ENCODE assay signal across 15 cellular contexts in genomic region chr9:134597957-134598883, GRCh38. TPM values are rescaled to one million over a fixed set of nuclear protein-coding genes. Genes with fewer than 3 reads are reported as not detected.
A peak's percentile ranks its signal among the peaks of the same experiment; 100 is the strongest.
DNase-seq lines count a peak whose midpoint lies in the region; ATAC-seq and TF ChIP-seq lines count a peak whose summit lies in the region.
"Had no signal": no experiment of that assay in that cellular context is flagged by ENCODE, and none has a peak within 500 bp of the region (broad histone marks: within the 10 kb centered on the region; RNA-seq: fewer than 3 reads in every experiment).

No MANE protein-coding gene starts in this region.

- H4K20me1 ChIP-seq in smooth muscle cell (ENCODE audit: low read depth), result no peaks in the 10 kb centered on the region

- no peak overlapping the region for H3K4me3 Mint-ChIP-seq in activated CD8-positive, alpha-beta memory T cell treated with anti-CD3 and anti-CD28 coated beads, Interleukin-2, amount 10 ng/mL, durations not matched to agents 7 days and 5 days
- H3K4me3 Mint-ChIP-seq: activated naive CD8-positive, alpha-beta T cell treated with anti-CD3 and anti-CD28 coated beads, Interleukin-2, amount 50 U/mL, for 24 hours; HFFc6 had no signal

- 44% methylated on average over 27 of the region's 27 CpGs for WGBS in smooth muscle cell (ENCODE audit: low lambda C conversion rate)

- CTCF ChIA-PET in activated CD8-positive, alpha-beta memory T cell treated with anti-CD3 and anti-CD28 coated beads, Interleukin-2, amount 10 ng/mL, durations not matched to agents 7 days and 5 days (lab: Charles Lee), result no interaction called here

- peak overlapping the region; percentile 5 for H3K4me2 ChIP-seq in smooth muscle cell

- no peaks in the 10 kb centered on the region for H3K36me3 Mint-ChIP-seq in activated CD8-positive, alpha-beta memory T cell treated with anti-CD3 and anti-CD28 coated beads, Interleukin-2, amount 10 ng/mL, durations not matched to agents 7 days and 5 days

- ATAC-seq in activated CD8-positive, alpha-beta memory T cell treated with anti-CD3 and anti-CD28 coated beads, Interleukin-2, amount 10 ng/mL, durations not matched to agents 7 days and 5 days, result no peak
- ATAC-seq in left lobe of liver, result peak; percentile 40
- ATAC-seq: activated naive CD8-positive, alpha-beta T cell treated with anti-CD3 and anti-CD28 coated beads, Interleukin-2, amount 50 U/mL, for 24 hours had no signal

- peaks cover 33% of the 10 kb centered on the region for H3K79me2 ChIP-seq in smooth muscle cell (ENCODE audit: low read depth)

- H3K27ac ChIP-seq in coronary artery, result peak overlapping the region in 1 of 2 donors; percentile 35
- H3K27ac ChIP-seq in smooth muscle cell (ENCODE audit: low read depth), result peak overlapping the region; percentile 100
- H3K27ac ChIP-seq: uterus had no signal

- no peaks in the 10 kb centered on the region for H3K27me3 ChIP-seq in smooth muscle cell (ENCODE audit: low read depth)
- H3K27me3 ChIP-seq: uterus had no signal

- H2AFZ ChIP-seq in smooth muscle cell (ENCODE audit: low read depth), result no peak overlapping the region

- H3K4me1 Mint-ChIP-seq in activated CD8-positive, alpha-beta memory T cell treated with anti-CD3 and anti-CD28 coated beads, Interleukin-2, amount 10 ng/mL, durations not matched to agents 7 days and 5 days, result no peaks in the 10 kb centered on the region
- H3K4me1 Mint-ChIP-seq: activated naive CD8-positive, alpha-beta T cell treated with anti-CD3 and anti-CD28 coated beads, Interleukin-2, amount 50 U/mL, for 24 hours had no signal

- H3K9ac ChIP-seq in smooth muscle cell (ENCODE audit: low read depth), result peak overlapping the region; percentile 95

- TF ChIP-seq CTCF in coronary artery (IDR thresholded peaks at IDR 0.05), result no peak
- no peak for TF ChIP-seq CTCF in smooth muscle cell (IDR thresholded peaks at IDR 0.05; ENCODE audit: borderline replicate concordance, insufficient read depth, poor library complexity, severe bottlenecking)

- no peaks in the 10 kb centered on the region for H3K9me3 Mint-ChIP-seq in activated CD8-positive, alpha-beta memory T cell treated with anti-CD3 and anti-CD28 coated beads, Interleukin-2, amount 10 ng/mL, durations not matched to agents 7 days and 5 days (ENCODE audit: low read depth)
- H3K9me3 Mint-ChIP-seq: activated naive CD8-positive, alpha-beta T cell treated with anti-CD3 and anti-CD28 coated beads, Interleukin-2, amount 50 U/mL, for 24 hours; HFFc6 had no signal

- H3K4me3 ChIP-seq in coronary artery (no peak overlapping the region), smooth muscle cell (no peak overlapping the region)
- H3K4me3 ChIP-seq: uterus had no signal

- no peaks in the 10 kb centered on the region for H3K36me3 ChIP-seq in smooth muscle cell (ENCODE audit: low read depth)
- H3K36me3 ChIP-seq: uterus had no signal

- no peaks in the 10 kb centered on the region for H3K27me3 Mint-ChIP-seq in activated CD8-positive, alpha-beta memory T cell treated with anti-CD3 and anti-CD28 coated beads, Interleukin-2, amount 10 ng/mL, durations not matched to agents 7 days and 5 days
- H3K27me3 Mint-ChIP-seq: activated naive CD8-positive, alpha-beta T cell treated with anti-CD3 and anti-CD28 coated beads, Interleukin-2, amount 50 U/mL, for 24 hours had no signal

- H3F3A ChIP-seq in smooth muscle cell (ENCODE audit: low read depth), result peaks cover 40% of the 10 kb centered on the region

- no peaks in the 10 kb centered on the region for H3K9me3 ChIP-seq in smooth muscle cell (replicated peaks; ENCODE audit: low read depth)
- H3K9me3 ChIP-seq: uterus had no signal

- no peak overlapping the region for H3K27ac Mint-ChIP-seq in activated CD8-positive, alpha-beta memory T cell treated with anti-CD3 and anti-CD28 coated beads, Interleukin-2, amount 10 ng/mL, durations not matched to agents 7 days and 5 days
- H3K27ac Mint-ChIP-seq: activated naive CD8-positive, alpha-beta T cell treated with anti-CD3 and anti-CD28 coated beads, Interleukin-2, amount 50 U/mL, for 24 hours; HFFc6; progenitor cell of endocrine pancreas had no signal

- H3K4me1 ChIP-seq in smooth muscle cell (ENCODE audit: low read depth), result peaks cover 12% of the 10 kb centered on the region
- H3K4me1 ChIP-seq: uterus had no signal

- peak; percentile 29 for DNase-seq in activated CD8-positive, alpha-beta memory T cell treated with anti-CD3 and anti-CD28 coated beads, Interleukin-2, amount 10 ng/mL, durations not matched to agents 7 days and 5 days
- no peak for DNase-seq in activated CD8-positive, alpha-beta memory T cell treated with anti-CD3 and anti-CD28 coated beads for 24 hours
- DNase-seq in coronary artery (ENCODE audit: low spot score), result peak; percentile 72
- no peak for DNase-seq in left lobe of liver (ENCODE audit: low spot score)
- no peak for DNase-seq in smooth muscle cell (lab: John Stamatoyannopoulos, UW; ENCODE audit: unreplicated experiment)
- DNase-seq in NCI-H510A (lab: John Stamatoyannopoulos, UW), result no peak
- no peak for DNase-seq in Kasumi-1 (lab: John Stamatoyannopoulos, UW)
- no peak for DNase-seq in activated naive CD4-positive, alpha-beta T cell treated with Interleukin-2 at 50 U/mL for 16 hours
- DNase-seq: activated naive CD8-positive, alpha-beta T cell treated with anti-CD3 and anti-CD28 coated beads, Interleukin-2, amount 50 U/mL, for 24 hours; cortex of kidney; HFFc6; NCI-H526 treated with DMSO at 0.1 percent for 48 hours; stimulated activated CD4-positive, alpha-beta T cell treated with anti-CD3 and anti-CD28 coated beads, Interleukin-4, amount 100 ng/mL, for 1 hour; uterus had no signal

RNA-seq across cellular contexts. Expression of gene COL5A1, which starts 43.4 kb away (rescaled TPM):
- under 1 TPM; 0.09 to 0.16 TPM for total RNA-seq in activated CD8-positive, alpha-beta memory T cell treated with anti-CD3 and anti-CD28 coated beads, Interleukin-2, amount 10 ng/mL, durations not matched to agents 7 days and 5 days
- total RNA-seq in left lobe of liver (2.8 TPM), smooth muscle cell (1,084 and 1,167 TPM in 2 replicates)
- 1,100 and 1,443 TPM in 2 replicates for polyA plus RNA-seq in smooth muscle cell

Comparison
In these comparisons a context has a peak if more than half of its experiments do, and no peak if none do; other contexts are left out.
1. DNase-seq: peak in activated CD8-positive, alpha-beta memory T cell treated with anti-CD3 and anti-CD28 coated beads, Interleukin-2, amount 10 ng/mL, durations not matched to agents 7 days and 5 days (single experiment) and coronary artery (single experiment); none in activated CD8-positive, alpha-beta memory T cell treated with anti-CD3 and anti-CD28 coated beads for 24 hours (single experiment), left lobe of liver (single experiment), smooth muscle cell (single experiment), NCI-H510A (single experiment), Kasumi-1 (0 of 2) and activated naive CD4-positive, alpha-beta T cell treated with Interleukin-2 at 50 U/mL for 16 hours (single experiment).
2. RNA of gene COL5A1, which starts 43.4 kb away (total RNA-seq): 1,084 to 1,167 TPM in smooth muscle cell; 2.8 TPM in left lobe of liver (single experiment) and 0.09 to 0.16 TPM in activated CD8-positive, alpha-beta memory T cell treated with anti-CD3 and anti-CD28 coated beads, Interleukin-2, amount 10 ng/mL, durations not matched to agents 7 days and 5 days; every median in the first group is over 100 times any median in the second.